In genomic region chr5:83917261-83917908, GRCh38 we compare ENCODE assay signal across 22 cellular contexts.
"Had no signal": no experiment of that assay in that cellular context is flagged by ENCODE, and none has a peak within 500 bp of the region (broad histone marks: within the 10 kb centered on the region; RNA-seq: fewer than 3 reads in every experiment).

No MANE protein-coding gene starts in this region.

- H3K27me3 ChIP-seq: pancreas, right atrium auricular region, spleen, tibial nerve had no signal

- H3K27ac ChIP-seq: lower lobe of right lung, pancreas, right atrium auricular region, spleen, tibial nerve had no signal

- H3K36me3 ChIP-seq: lower lobe of right lung, pancreas, right atrium auricular region, spleen, tibial nerve had no signal

- H3K4me1 ChIP-seq: lower lobe of right lung, pancreas, right atrium auricular region had no signal

- DNase-seq: activated CD4-positive, alpha-beta T cell treated with anti-CD3 and anti-CD28 coated beads for 36 hours; activated CD4-positive, CD25-positive, alpha-beta regulatory T cell; activated CD8-positive, alpha-beta memory T cell treated with anti-CD3 and anti-CD28 coated beads, Interleukin-2, amount 10 ng/mL, durations not matched to agents 7 days and 5 days; activated CD8-positive, alpha-beta T cell treated with anti-CD3 and anti-CD28 coated beads, Interleukin-2, amount 10 ng/mL, durations not matched to agents 7 days and 5 days; activated naive CD4-positive, alpha-beta T cell; activated T-cell treated with anti-CD3 and anti-CD28 coated beads, Interleukin-2, amount 50 U/mL, for 48 hours; anterior cingulate cortex; dermis blood vessel endothelial cell; effector CD4-positive, alpha-beta T cell; hypothalamus; immature natural killer cell; lower lobe of right lung; mesenchymal stem cell; pancreas; spleen; stimulated activated naive CD4-positive, alpha-beta T cell had no signal

- FAIRE-seq: bronchial epithelial cell, colon, endometrium, pancreas, urothelium cell line had no signal

- H3K9me3 ChIP-seq: lower lobe of right lung, pancreas, right atrium auricular region, spleen, tibial nerve had no signal

- ATAC-seq: activated CD4-positive, alpha-beta T cell treated with anti-CD3 and anti-CD28 coated beads for 36 hours; activated CD8-positive, alpha-beta memory T cell treated with anti-CD3 and anti-CD28 coated beads, Interleukin-2, amount 10 ng/mL, durations not matched to agents 7 days and 5 days; activated CD8-positive, alpha-beta T cell treated with anti-CD3 and anti-CD28 coated beads, Interleukin-2, amount 10 ng/mL, durations not matched to agents 7 days and 5 days; lower lobe of right lung; pancreas had no signal

- H3K4me3 ChIP-seq: lower lobe of right lung, pancreas, right atrium auricular region, spleen, tibial nerve had no signal
